Comparison of ENCODE assay signal across 16 cellular contexts in genomic region chr14:55926007-55926406, GRCh38.
DNase-seq lines count a peak whose midpoint lies in the region; ATAC-seq and TF ChIP-seq lines count a peak whose summit lies in the region.
"Had no signal": no experiment of that assay in that cellular context is flagged by ENCODE, and none has a peak within 500 bp of the region (broad histone marks: within the 10 kb centered on the region; RNA-seq: fewer than 3 reads in every experiment).

No MANE protein-coding gene starts in this region.

- no peak for TF ChIP-seq CTCF in CD4-positive, alpha-beta T cell (IDR thresholded peaks at IDR 0.05)

- intact Hi-C loops in CD4-positive, alpha-beta T cell (cut with DNase I, micrococcal nuclease): no loop called here

- peaks cover 11% of the 10 kb centered on the region for H3K4me1 ChIP-seq in iPS-20b (ENCODE audit: insufficient read depth, low read length)

- H3K27me3 Mint-ChIP-seq in CD4-positive, alpha-beta T cell: peaks cover 7% of the 10 kb centered on the region
- H3K27me3 Mint-ChIP-seq: CD4-positive, CD25-positive, alpha-beta regulatory T cell; type B pancreatic cell had no signal

- H3K36me3 Mint-ChIP-seq in CD4-positive, alpha-beta T cell (ENCODE audit: low read depth): no peaks in the 10 kb centered on the region
- H3K36me3 Mint-ChIP-seq: CD4-positive, CD25-positive, alpha-beta regulatory T cell; type B pancreatic cell had no signal

- 0 out of 2 replicates have a peak overlapping the region, but pooled peaks have one; percentile 15 for H3K9ac ChIP-seq in iPS-20b (ENCODE audit: low read depth, low read length)

- H3K27ac Mint-ChIP-seq in CD4-positive, alpha-beta T cell: no peak overlapping the region
- H3K27ac Mint-ChIP-seq: activated T-cell treated with anti-CD3 and anti-CD28 coated beads, Interleukin-2, amount 50 U/mL, for 24 hours; CD4-positive, CD25-positive, alpha-beta regulatory T cell; type B pancreatic cell had no signal

- H3K9me3 ChIP-seq in iPS-20b (ENCODE audit: insufficient read depth, low read depth, low read length): no peaks in the 10 kb centered on the region
- H3K9me3 ChIP-seq in CD4-positive, alpha-beta T cell (ENCODE audit: control insufficient read depth, low read length): no peaks in the 10 kb centered on the region

- DNase-seq in COLO668 (lab: John Stamatoyannopoulos, UW; ENCODE audit: unreplicated experiment): peak; percentile 87
- DNase-seq in NCI-H1105 treated with DMSO at 0.1 percent for 48 hours (lab: John Stamatoyannopoulos, UW): peak; percentile 59
- peak; percentile 97 for DNase-seq in NCI-H526 (lab: John Stamatoyannopoulos, UW)
- no peak for DNase-seq in CD4-positive, alpha-beta T cell
- DNase-seq in HK-2 (ENCODE audit: unreplicated experiment): no peak
- no peak for DNase-seq in superior temporal gyrus (ENCODE audit: extremely low spot score)
- DNase-seq: activated T-cell treated with anti-CD3 and anti-CD28 coated beads, Interleukin-2, amount 50 U/mL, for 24 hours; CD4-positive, CD25-positive, alpha-beta regulatory T cell; effector CD8-positive, alpha-beta T cell; GF-D8; kidney glomerular epithelial cell; NCI-H1436 treated with DMSO at 0.1 percent for 48 hours; small intestine had no signal

- POLR2A ChIA-PET in CD4-positive, alpha-beta T cell (lab: Charles Lee): no interaction called here

- no peaks in the 10 kb centered on the region for H3K4me1 Mint-ChIP-seq in CD4-positive, alpha-beta T cell (ENCODE audit: low read depth)
- H3K4me1 Mint-ChIP-seq: CD4-positive, CD25-positive, alpha-beta regulatory T cell had no signal

- no peaks in the 10 kb centered on the region for H3K27me3 ChIP-seq in iPS-20b (ENCODE audit: insufficient read depth, low read length)
- H3K27me3 ChIP-seq in CD4-positive, alpha-beta T cell (ENCODE audit: control insufficient read depth, insufficient read depth, low read length): no peaks in the 10 kb centered on the region

- CTCF ChIA-PET in CD4-positive, alpha-beta T cell (lab: Charles Lee): no interaction called here

- H3K9me3 Mint-ChIP-seq in CD4-positive, alpha-beta T cell: no peaks in the 10 kb centered on the region
- H3K9me3 Mint-ChIP-seq: activated T-cell treated with anti-CD3 and anti-CD28 coated beads, Interleukin-2, amount 50 U/mL, for 24 hours had no signal

- ATAC-seq in CD4-positive, alpha-beta T cell (ENCODE audit: poor library complexity): no peak
- ATAC-seq in GM21717 (IDR thresholded peaks at IDR 0.05; ENCODE audit: unreplicated experiment): no peak

- no peak overlapping the region for H3K27ac ChIP-seq in iPS-20b (ENCODE audit: low read length)
- H3K27ac ChIP-seq in CD4-positive, alpha-beta T cell (ENCODE audit: low read depth, low read length): no peak overlapping the region

- no peak overlapping the region for H3K4me3 ChIP-seq in iPS-20b (ENCODE audit: low read length)

- H3K4me3 Mint-ChIP-seq in CD4-positive, alpha-beta T cell: no peak overlapping the region
- H3K4me3 Mint-ChIP-seq: activated T-cell treated with anti-CD3 and anti-CD28 coated beads, Interleukin-2, amount 50 U/mL, for 24 hours; CD4-positive, CD25-positive, alpha-beta regulatory T cell; type B pancreatic cell had no signal

- no peaks in the 10 kb centered on the region for H3K36me3 ChIP-seq in iPS-20b (ENCODE audit: insufficient read depth, low read depth, low read length)

Comparison
In these comparisons a context has a peak if more than half of its experiments do, and no peak if none do; other contexts are left out.
1. DNase-seq: peak in COLO668 (single experiment), NCI-H1105 treated with DMSO at 0.1 percent for 48 hours (single experiment) and NCI-H526 (2 of 2); none in CD4-positive, alpha-beta T cell (0 of 10), HK-2 (single experiment) and superior temporal gyrus (single experiment).